ENCODE assay signal across 8 cellular contexts in the genomic region with DNA sequence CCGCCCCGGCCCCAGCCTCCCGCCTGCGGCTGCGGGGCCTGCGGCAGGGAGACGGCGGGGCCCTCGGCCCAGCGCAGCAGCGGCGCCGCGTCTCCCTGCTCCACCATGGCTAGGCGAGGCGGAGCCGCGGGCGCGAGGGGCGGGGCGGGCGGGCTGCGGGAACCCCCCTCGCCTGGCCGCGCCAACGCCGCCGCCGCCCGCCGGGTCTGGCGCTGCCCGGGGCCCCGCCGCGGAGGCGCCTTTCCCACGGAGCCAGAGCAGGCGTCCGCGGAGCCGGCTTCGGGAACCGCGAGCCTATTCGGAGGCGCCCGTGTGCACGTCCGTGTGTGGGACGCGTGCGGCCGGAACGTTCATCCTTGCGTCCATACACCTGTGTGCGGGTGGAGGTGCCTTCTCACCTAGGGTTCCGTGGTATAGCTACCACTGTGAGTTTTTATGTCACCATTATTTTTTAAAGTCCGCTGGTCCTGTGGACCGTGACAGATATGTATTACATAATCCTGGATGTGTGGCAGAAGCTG. TPM values are rescaled to one million over a fixed set of nuclear protein-coding genes. Genes with fewer than 3 reads are reported as not detected.
DNase-seq lines count a peak whose midpoint lies in the region; ATAC-seq, FAIRE-seq and TF ChIP-seq lines count a peak whose summit lies in the region.

Gene DENND11, minus strand, starts transcription at position 120 of the 521 bp plus-strand sequence. Its CDS starts 13 bp downstream, at position 107.

- H3K27ac ChIP-seq in A549 = peak within 1 kb of the TSS; percentile 85 to 95
- H3K27ac ChIP-seq in fibroblast of lung (ENCODE audit: insufficient read depth, low read length) = no peak within 1 kb of the TSS
- peak within 1 kb of the TSS; percentile 39 for H3K27ac ChIP-seq in subcutaneous abdominal adipose tissue (ENCODE audit: low read depth, low read length)

- no peaks in the 10 kb centered on the region for H3K79me2 ChIP-seq in fibroblast of lung (ENCODE audit: control insufficient read depth, insufficient read depth, low read length)

- DNase-seq in A549 (ENCODE audit: low read depth in 1 of 2, low spot score in 1 of 2) (peak in 1 of 2 experiments; percentile 37), NCI-H748 (lab: John Stamatoyannopoulos, UW; ENCODE audit: unreplicated experiment) (peak; percentile 80), fibroblast of lung (ENCODE audit: low read depth in 2 of 2) (peak; percentile 18 to 37)
- DNase-seq in activated T-cell treated with anti-CD3 and anti-CD28 coated beads, Interleukin-2, amount 50 U/mL, for 4 hours = peak; percentile 35
- DNase-seq in natural killer cell treated with Interleukin-12 subunit alpha and Interleukin-12 subunit beta and Interleukin-15 and Interleukin-18, amount 100 ng/mL, for 72 hours (ENCODE audit: low spot score) = peak; percentile 76

- H3K9me3 Mint-ChIP-seq in activated T-cell treated with anti-CD3 and anti-CD28 coated beads, Interleukin-2, amount 50 U/mL, for 4 hours = no peaks in the 10 kb centered on the region
- no peaks in the 10 kb centered on the region for H3K9me3 Mint-ChIP-seq in natural killer cell treated with Interleukin-12 subunit alpha and Interleukin-12 subunit beta and Interleukin-15 and Interleukin-18, amount 100 ng/mL, for 72 hours

- H3K4me1 ChIP-seq in A549 = peaks cover 67% of the 10 kb centered on the region
- H3K4me1 ChIP-seq in fibroblast of lung (ENCODE audit: control insufficient read depth, extremely low read depth, insufficient read depth, low read length) = no peaks in the 10 kb centered on the region
- H3K4me1 ChIP-seq in subcutaneous abdominal adipose tissue (ENCODE audit: control insufficient read depth in 5 of 5, insufficient read depth in 5 of 5, low read length in 5 of 5) = peaks cover 4 to 22% (median 16%) of the 10 kb centered on the region in 5 donors

- H3K9me3 ChIP-seq in A549 = no peaks in the 10 kb centered on the region
- no peaks in the 10 kb centered on the region for H3K9me3 ChIP-seq in fibroblast of lung (ENCODE audit: control insufficient read depth, insufficient read depth, low read depth, low read length)
- no peaks in the 10 kb centered on the region for H3K9me3 ChIP-seq in subcutaneous abdominal adipose tissue (ENCODE audit: control insufficient read depth in 5 of 5, low read length in 5 of 5)

- TF ChIP-seq CTCF in A549 (IDR thresholded peaks at IDR 0.05) = no peak
- no peak for TF ChIP-seq CTCF in fibroblast of lung (conservative IDR thresholded peaks at IDR 0.05 in 1 of 2, IDR thresholded peaks at IDR 0.05 in 1 of 2; ENCODE audit: low read depth in 1 of 2, low read length in 2 of 2)

- H3K36me3 ChIP-seq in fibroblast of lung (ENCODE audit: control insufficient read depth, insufficient read depth, low read length) = no peaks in the 10 kb centered on the region
- H3K36me3 ChIP-seq in subcutaneous abdominal adipose tissue (ENCODE audit: control insufficient read depth in 5 of 5, insufficient read depth in 5 of 5, low read length in 5 of 5) = no peaks in the 10 kb centered on the region

- no peak for TF ChIP-seq RAD21 in A549 (conservative IDR thresholded peaks at IDR 0.05 in 1 of 2, IDR thresholded peaks at IDR 0.05 in 1 of 2)

- POLR2A ChIA-PET in A549 (lab: Yijun Ruan, JAX) = interaction anchor here (2.5 kb wide), 1 partner anchor 36 kb away, joined by 16 read pairs; the partner anchor contains the start of gene SSBP1

- no peak for TF ChIP-seq EP300 in A549 (IDR thresholded peaks at IDR 0.05)

- H2AFZ ChIP-seq in fibroblast of lung (ENCODE audit: low read length) = peak within 1 kb of the TSS; percentile 84

- H3K4me3 Mint-ChIP-seq in activated T-cell treated with anti-CD3 and anti-CD28 coated beads, Interleukin-2, amount 50 U/mL, for 4 hours = peak within 1 kb of the TSS; percentile 86
- H3K4me3 Mint-ChIP-seq in natural killer cell treated with Interleukin-12 subunit alpha and Interleukin-12 subunit beta and Interleukin-15 and Interleukin-18, amount 100 ng/mL, for 72 hours = peak within 1 kb of the TSS; percentile 88

- H4K20me1 ChIP-seq in fibroblast of lung (ENCODE audit: control insufficient read depth, extremely low read depth, insufficient read depth, low read length) = no peaks in the 10 kb centered on the region

- H3K9ac ChIP-seq in fibroblast of lung (ENCODE audit: insufficient read depth, low read length) (peak within 1 kb of the TSS; percentile 55), subcutaneous abdominal adipose tissue (ENCODE audit: low read length in 5 of 5) (peak within 1 kb of the TSS; percentile 41 to 88 (median 85))

- FAIRE-seq in A549 (lab: Jason Lieb, UNC) = no peak

- WGBS in A549 (ENCODE audit: missing lambda C conversion rate) = 1% methylated on average over 38 of the region's 62 CpGs

- H3K4me1 Mint-ChIP-seq in activated T-cell treated with anti-CD3 and anti-CD28 coated beads, Interleukin-2, amount 50 U/mL, for 4 hours (ENCODE audit: low read depth) = peaks cover 42% of the 10 kb centered on the region
- peaks cover 43 to 46% of the 10 kb centered on the region in 2 donors for H3K4me1 Mint-ChIP-seq in natural killer cell treated with Interleukin-12 subunit alpha and Interleukin-12 subunit beta and Interleukin-15 and Interleukin-18, amount 100 ng/mL, for 72 hours (ENCODE audit: low read depth in 2 of 2)

- H3K27me3 ChIP-seq in fibroblast of lung (ENCODE audit: control insufficient read depth, insufficient read depth, low read length) (no peaks in the 10 kb centered on the region), subcutaneous abdominal adipose tissue (ENCODE audit: control insufficient read depth in 5 of 5, insufficient read depth in 4 of 5, low read length in 5 of 5) (no peaks in the 10 kb centered on the region)

- peak within 1 kb of the TSS; percentile 69 to 73 for H3K27ac Mint-ChIP-seq in natural killer cell treated with Interleukin-12 subunit alpha and Interleukin-12 subunit beta and Interleukin-15 and Interleukin-18, amount 100 ng/mL, for 72 hours

- CTCF ChIA-PET in A549 (lab: Yijun Ruan, JAX) = interaction anchor here (0.7 to 3.0 kb wide), 9 partner anchors 16 to 84 kb away, joined by 3 to 21 read pairs (median 3); partner anchors contain the start of gene SSBP1

- H3K4me3 ChIP-seq in A549 (peak within 1 kb of the TSS; percentile 85), fibroblast of lung (replicated peaks in 1 of 4; ENCODE audit: control extremely low read depth in 1 of 4, insufficient read depth in 1 of 4, low read depth in 3 of 4, low read length in 4 of 4) (peak within 1 kb of the TSS; percentile 59 to 78 (median 67)), subcutaneous abdominal adipose tissue (ENCODE audit: low read depth in 1 of 5, low read length in 5 of 5) (peak within 1 kb of the TSS; percentile 71 to 83 (median 76))

- no peaks in the 10 kb centered on the region for H3K36me3 Mint-ChIP-seq in activated T-cell treated with anti-CD3 and anti-CD28 coated beads, Interleukin-2, amount 50 U/mL, for 4 hours (ENCODE audit: insufficient read depth)
- H3K36me3 Mint-ChIP-seq in natural killer cell treated with Interleukin-12 subunit alpha and Interleukin-12 subunit beta and Interleukin-15 and Interleukin-18, amount 100 ng/mL, for 72 hours = no peaks in the 10 kb centered on the region

- peak within 1 kb of the TSS; percentile 88 for H3K4me2 ChIP-seq in A549
- peak within 1 kb of the TSS; percentile 88 for H3K4me2 ChIP-seq in fibroblast of lung (ENCODE audit: extremely low read depth, insufficient read depth, low read length)

- no peaks in the 10 kb centered on the region for H3K27me3 Mint-ChIP-seq in activated T-cell treated with anti-CD3 and anti-CD28 coated beads, Interleukin-2, amount 50 U/mL, for 4 hours (ENCODE audit: low read depth)
- H3K27me3 Mint-ChIP-seq in natural killer cell treated with Interleukin-12 subunit alpha and Interleukin-12 subunit beta and Interleukin-15 and Interleukin-18, amount 100 ng/mL, for 72 hours = peaks cover 11 to 13% of the 10 kb centered on the region in 2 donors

- ATAC-seq in A549 = peak; percentile 70 to 85
- peak; percentile 82 for ATAC-seq in GM18511 (IDR thresholded peaks at IDR 0.05; ENCODE audit: unreplicated experiment)
- ATAC-seq in HG02973 (IDR thresholded peaks at IDR 0.05; ENCODE audit: unreplicated experiment) = peak; percentile 65
- ATAC-seq in activated T-cell treated with anti-CD3 and anti-CD28 coated beads, Interleukin-2, amount 50 U/mL, for 4 hours = peak; percentile 86 to 88
- ATAC-seq in natural killer cell treated with Interleukin-12 subunit alpha and Interleukin-12 subunit beta and Interleukin-15 and Interleukin-18, amount 100 ng/mL, for 72 hours = peak; percentile 86 to 91

- peak; percentile 34; the same call in 1 of the 2 replicates for TF ChIP-seq POLR2A in A549 (IDR thresholded peaks at IDR 0.05; ENCODE audit: low read length)

TF ChIP-seq in A549, 52 proteins besides CTCF, POLR2A, EP300 and RAD21:
- TF ChIP-seq POLR2AphosphoS2 (conservative IDR thresholded peaks at IDR 0.05; ENCODE audit: low read length) (no peak), JUN (IDR thresholded peaks at IDR 0.05) (peak in 1 of 2 experiments; percentile 41; a peak in 1 of 5 replicates)

RNA-seq across cellular contexts. Expression of gene DENND11, which starts in this region (rescaled TPM):
- polyA plus RNA-seq in A549 (2011; rRNA removed) (11.5 and 16.5 TPM in 2 replicates), A549 (2017; fragmentation: RNase III; extraction: RNeasy Plus Mini Kit Qiagen cat#74134 plus additional on column Dnase treatment) (7.1 to 7.6 TPM (median 7.5 TPM) in 3 replicates), fibroblast of lung (2.4 and 2.7 TPM in 2 replicates)
- polyA plus RNA-seq in A549 (2012; cell fraction: cytosol; rRNA removed) = 2.9 and 3.3 TPM in 2 replicates
- polyA plus RNA-seq in A549 (2012; cell fraction: nucleus; rRNA removed) = 5.8 and 9.6 TPM in 2 replicates
- 14.3 and 20.5 TPM in 2 replicates for polyA minus RNA-seq in A549 (2011; rRNA and poly(A)+ RNA removed)
- total RNA-seq in activated T-cell treated with anti-CD3 and anti-CD28 coated beads, Interleukin-2, amount 50 U/mL, for 4 hours = 10 to 100 TPM; 15.4 to 16.1 (median 15.8) TPM
- 6.1 and 6.9 TPM in 2 replicates for total RNA-seq in fibroblast of lung
- polyA plus RNA-seq in fibroblast of lung (2012) = 2.1 and 2.4 TPM in 2 replicates
- polyA minus RNA-seq in fibroblast of lung (ENCODE audit: low replicate concordance) = 1.7 and 4.5 TPM in 2 replicates
- total RNA-seq in natural killer cell treated with Interleukin-12 subunit alpha and Interleukin-12 subunit beta and Interleukin-15 and Interleukin-18, amount 100 ng/mL, for 72 hours = 10 to 100 TPM; 24.7 to 40.0 TPM
